In the genomic region with DNA sequence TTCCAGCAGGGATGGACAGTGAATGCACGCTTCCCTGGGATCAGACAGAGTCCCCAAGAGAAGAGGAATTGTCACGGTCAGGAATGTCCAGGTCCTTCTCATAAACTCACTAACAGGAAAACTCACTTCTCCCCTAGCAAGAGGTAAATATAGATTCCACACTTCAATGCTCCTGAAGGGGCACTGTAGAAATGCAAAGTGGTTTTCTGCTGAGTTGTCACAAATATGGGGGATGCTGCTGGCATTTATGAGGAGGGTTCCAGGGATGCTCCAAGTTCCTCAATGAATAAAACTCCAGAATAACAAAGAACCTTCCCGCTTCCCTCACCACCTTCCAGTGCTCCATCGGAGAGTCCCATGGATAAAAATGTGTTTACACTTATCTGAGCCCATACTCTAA, we compare ENCODE assay signal across 23 cellular contexts.
"Had no signal": no experiment of that assay in that cellular context is flagged by ENCODE, and none has a peak within 500 bp of the region (broad histone marks: within the 10 kb centered on the region; RNA-seq: fewer than 3 reads in every experiment).

No MANE protein-coding gene starts in this region.

- H3K4me2 ChIP-seq: KMS-11 had no signal

- FAIRE-seq: HTR-8/SVneo, RCC 7860 had no signal

- H3K4me1 ChIP-seq: SJSA1 had no signal

- H3K36me3 ChIP-seq: SJSA1 had no signal

- H3K9ac ChIP-seq: KMS-11 had no signal

- H3K4me3 ChIP-seq: SJSA1, SK-N-MC had no signal

- H3K9me3 ChIP-seq: SJSA1 had no signal

- H3K27ac ChIP-seq: HL-60, KMS-11, SJSA1, SK-N-MC had no signal

- H3K27me3 ChIP-seq: SJSA1 had no signal

- DNase-seq: Kasumi-1, MM.1S, NCI-H1092 treated with DMSO at 0.1 percent for 48 hours, NCI-H1436, NCI-H1694, NCI-H187 treated with DMSO at 0.1 percent for 48 hours, NCI-H2029 treated with DMSO at 0.1 percent for 48 hours, NCI-H2171, NCI-H226, NCI-H446, NCI-H510A, NCI-H524 treated with DMSO at 0.1 percent for 48 hours, NCI-H69, NCI-H774, Right ventricle myocardium superior, RPMI8226, SIG-M5 had no signal
